ENCODE assay signal across 1 cellular context in genomic region chr19:45643024-45643926, GRCh38.
A peak's percentile ranks its signal among the peaks of the same experiment; 100 is the strongest.
TF ChIP-seq lines count a peak whose summit lies in the region.

No MANE protein-coding gene starts in this region.

TF ChIP-seq in K562, 482 proteins besides CTCF, POLR2A, EP300 and RAD21 (continued from another document and continues in another):
- TF ChIP-seq CHD7 (IDR thresholded peaks at IDR 0.05; ENCODE audit: low read depth, low read length) = no peak
- no peak for TF ChIP-seq ATF4 (CRISPR knock-in tag; IDR thresholded peaks at IDR 0.05)
- TF ChIP-seq MEIS2 (IDR thresholded peaks at IDR 0.05; ENCODE audit: partially characterized antibody) = no peak
- no peak for TF ChIP-seq GTF2F1 (IDR thresholded peaks at IDR 0.05; ENCODE audit: low read depth, low read length)
- no peak for TF ChIP-seq ZNF12 (CRISPR knock-in tag; IDR thresholded peaks at IDR 0.05)
- TF ChIP-seq ZNF277 (CRISPR knock-in tag; IDR thresholded peaks at IDR 0.05; ENCODE audit: borderline replicate concordance) = no peak
- no peak for TF ChIP-seq ZNF398 (CRISPR knock-in tag; IDR thresholded peaks at IDR 0.05)
- TF ChIP-seq HMGN3 (IDR thresholded peaks at IDR 0.05; ENCODE audit: borderline replicate concordance, extremely low read depth, insufficient read length, low read depth, low read length) = no peak
- no peak for TF ChIP-seq MCM3 (IDR thresholded peaks at IDR 0.05)
- TF ChIP-seq ETV6 (IDR thresholded peaks at IDR 0.05; ENCODE audit: borderline replicate concordance in 1 of 2, low read depth in 2 of 2, low read length in 1 of 2) = no peak
- no peak for TF ChIP-seq ETV6 (CRISPR knock-in tag; IDR thresholded peaks at IDR 0.05; ENCODE audit: borderline replicate concordance)
- TF ChIP-seq RBM39 (optimal IDR thresholded peaks at IDR 0.05; ENCODE audit: low read depth, low read length) = no peak
- TF ChIP-seq MYNN (IDR thresholded peaks at IDR 0.05) = no peak
- no peak for TF ChIP-seq MYNN (CRISPR knock-in tag; IDR thresholded peaks at IDR 0.05)
- no peak for TF ChIP-seq ZZZ3 (IDR thresholded peaks at IDR 0.05)
- TF ChIP-seq ELK1 (CRISPR knock-in tag; IDR thresholded peaks at IDR 0.05) = no peak
- 0 out of 4 replicates have a peak, but pooled peaks of 1 of the 2 experiments have one; percentile 20 for TF ChIP-seq TBL1XR1 (IDR thresholded peaks at IDR 0.05; ENCODE audit: low read length in 2 of 2)
- TF ChIP-seq FOXP1 (CRISPR knock-in tag; IDR thresholded peaks at IDR 0.05) = no peak
- 0 out of 2 replicates have a peak, but pooled peaks have one; percentile 43 for TF ChIP-seq MTA3 (IDR thresholded peaks at IDR 0.05; ENCODE audit: borderline replicate concordance)
- TF ChIP-seq NFATC3 (IDR thresholded peaks at IDR 0.05) = no peak
- TF ChIP-seq SFPQ (IDR thresholded peaks at IDR 0.05; ENCODE audit: low read depth, low read length) = no peak
- TF ChIP-seq ZSCAN32 (CRISPR knock-in tag; IDR thresholded peaks at IDR 0.05) = no peak
- TF ChIP-seq TGIF2 (CRISPR knock-in tag; IDR thresholded peaks at IDR 0.05) = no peak
- TF ChIP-seq MYC (IDR thresholded peaks at IDR 0.05; ENCODE audit: low read depth, low read length) = peak; percentile 81
- no peak for TF ChIP-seq MYC (CRISPR knock-in tag; IDR thresholded peaks at IDR 0.05; ENCODE audit: borderline replicate concordance, low read depth)
- TF ChIP-seq DEAF1 (CRISPR knock-in tag; IDR thresholded peaks at IDR 0.05) = peak; percentile 94
- no peak for TF ChIP-seq SREBF2 (CRISPR knock-in tag; IDR thresholded peaks at IDR 0.05)
- no peak for TF ChIP-seq ZNF408 (CRISPR knock-in tag; IDR thresholded peaks at IDR 0.05; ENCODE audit: low read depth)
- TF ChIP-seq GMEB1 (CRISPR knock-in tag; IDR thresholded peaks at IDR 0.05) = no peak
- no peak for TF ChIP-seq ZBTB9 (CRISPR knock-in tag; IDR thresholded peaks at IDR 0.05)
- TF ChIP-seq ZNF212 (CRISPR knock-in tag; IDR thresholded peaks at IDR 0.05) = no peak
- TF ChIP-seq HNRNPH1 (optimal IDR thresholded peaks at IDR 0.05; ENCODE audit: low read depth, low read length) = no peak
- TF ChIP-seq KLF6 (CRISPR knock-in tag; IDR thresholded peaks at IDR 0.05; ENCODE audit: borderline replicate concordance) = no peak
